21 cellular contexts compared by ENCODE assay signal in genomic region chr2:99600929-99601680, GRCh38.
A peak's percentile ranks its signal among the peaks of the same experiment; 100 is the strongest.
DNase-seq lines count a peak whose midpoint lies in the region; ATAC-seq lines count a peak whose summit lies in the region.
"Had no signal": no experiment of that assay in that cellular context is flagged by ENCODE, and none has a peak within 500 bp of the region (broad histone marks: within the 10 kb centered on the region; RNA-seq: fewer than 3 reads in every experiment).

No MANE protein-coding gene starts in this region.

- H3K23ac ChIP-seq in mesenchymal stem cell (ENCODE audit: low read length in 2 of 2), result peak overlapping the region in 1 of 2 experiments; percentile 34

- H3K27ac ChIP-seq in right cardiac atrium (ENCODE audit: low read length) (no peak overlapping the region), mesenchymal stem cell (ENCODE audit: low read length, poor library complexity, severe bottlenecking) (peak overlapping the region; percentile 87), substantia nigra (ENCODE audit: low read depth, low read length, poor library complexity, severe bottlenecking) (no peak overlapping the region)
- H3K27ac ChIP-seq: esophagus squamous epithelium, spleen, upper lobe of right lung had no signal

- H3K18ac ChIP-seq in mesenchymal stem cell (ENCODE audit: low read depth in 1 of 2, low read length in 2 of 2), result peak overlapping the region; percentile 51 to 76

- ATAC-seq in right cardiac atrium, result peak; percentile 39 to 52
- ATAC-seq: activated CD4-positive, alpha-beta T cell treated with anti-CD3 and anti-CD28 coated beads for 36 hours; activated naive CD4-positive, alpha-beta T cell treated with anti-CD3 and anti-CD28 coated beads, Interleukin-2, amount 50 U/mL, for 72 hours; left colon; upper lobe of right lung had no signal

- WGBS in right cardiac atrium, result 50% methylated on average over 20 of the region's 20 CpGs
- 46% methylated on average over 20 of the region's 20 CpGs for WGBS in mesenchymal stem cell

- peaks cover 4% of the 10 kb centered on the region for H3K27me3 Mint-ChIP-seq in activated naive CD4-positive, alpha-beta T cell treated with anti-CD3 and anti-CD28 coated beads, Interleukin-2, amount 10 ng/mL, durations not matched to agents 7 days and 5 days
- H3K27me3 Mint-ChIP-seq: activated CD4-positive, alpha-beta T cell treated with anti-CD3 and anti-CD28 coated beads for 36 hours; CD4-positive, alpha-beta T cell had no signal

- H4K91ac ChIP-seq in mesenchymal stem cell (ENCODE audit: low read length), result no peak overlapping the region

- H3K27ac Mint-ChIP-seq in activated naive CD4-positive, alpha-beta T cell treated with anti-CD3 and anti-CD28 coated beads, Interleukin-2, amount 10 ng/mL, durations not matched to agents 7 days and 5 days, result no peak overlapping the region
- H3K27ac Mint-ChIP-seq: activated CD4-positive, alpha-beta T cell treated with anti-CD3 and anti-CD28 coated beads for 36 hours; activated naive CD4-positive, alpha-beta T cell treated with anti-CD3 and anti-CD28 coated beads, Interleukin-2, amount 50 U/mL, for 72 hours; CD4-positive, alpha-beta T cell had no signal

- H3K9ac ChIP-seq in mesenchymal stem cell (ENCODE audit: low read length), result no peak overlapping the region

- no peak overlapping the region for H2BK12ac ChIP-seq in mesenchymal stem cell (ENCODE audit: low read length in 2 of 2)

- no peak overlapping the region for H2BK120ac ChIP-seq in mesenchymal stem cell (ENCODE audit: low read depth, low read length)

- H3K4me3 ChIP-seq in right cardiac atrium (ENCODE audit: low read length), result no peak overlapping the region
- no peak overlapping the region for H3K4me3 ChIP-seq in mesenchymal stem cell (ENCODE audit: insufficient read depth in 1 of 2, low read depth in 1 of 2, low read length in 2 of 2)
- H3K4me3 ChIP-seq: esophagus squamous epithelium, spleen, upper lobe of right lung had no signal

- H3K4me3 Mint-ChIP-seq in activated naive CD4-positive, alpha-beta T cell treated with anti-CD3 and anti-CD28 coated beads, Interleukin-2, amount 10 ng/mL, durations not matched to agents 7 days and 5 days, result no peak overlapping the region
- H3K4me3 Mint-ChIP-seq: activated CD4-positive, alpha-beta T cell treated with anti-CD3 and anti-CD28 coated beads for 36 hours; CD4-positive, alpha-beta T cell had no signal

- intact Hi-C loops in right cardiac atrium (cut with DNase I) (loop anchor here in 1 of 4 donors (10.0 kb wide), 1 partner anchor 54 kb away; no protein-coding TSS in a partner anchor), cardiac septum (cut with DNase I) (no loop called here)

- peak overlapping the region in 1 of 2 experiments; percentile 13 for H3K14ac ChIP-seq in mesenchymal stem cell (ENCODE audit: low read length in 2 of 2)

- no peaks in the 10 kb centered on the region for H3K4me1 Mint-ChIP-seq in activated naive CD4-positive, alpha-beta T cell treated with anti-CD3 and anti-CD28 coated beads, Interleukin-2, amount 10 ng/mL, durations not matched to agents 7 days and 5 days
- H3K4me1 Mint-ChIP-seq: activated CD4-positive, alpha-beta T cell treated with anti-CD3 and anti-CD28 coated beads for 36 hours had no signal

- CTCF ChIA-PET in activated naive CD4-positive, alpha-beta T cell treated with anti-CD3 and anti-CD28 coated beads, Interleukin-2, amount 10 ng/mL, durations not matched to agents 7 days and 5 days (lab: Charles Lee), result no interaction called here

- H4K8ac ChIP-seq in mesenchymal stem cell (ENCODE audit: low read length), result peak overlapping the region; percentile 27

- no peak overlapping the region for H2AFZ ChIP-seq in mesenchymal stem cell (ENCODE audit: low read depth, low read length)

- H2AK5ac ChIP-seq in mesenchymal stem cell (ENCODE audit: low read length, severe bottlenecking), result no peak overlapping the region

- peaks cover 0 to 15% of the 10 kb centered on the region in 2 experiments for H3K36me3 ChIP-seq in mesenchymal stem cell (ENCODE audit: control insufficient read depth in 1 of 2, insufficient read depth in 2 of 2, low read depth in 1 of 2, low read length in 2 of 2)
- H3K36me3 ChIP-seq: esophagus squamous epithelium, upper lobe of right lung had no signal

- H3K9me3 ChIP-seq in right cardiac atrium (ENCODE audit: control insufficient read depth, low read length) (no peaks in the 10 kb centered on the region), mesenchymal stem cell (ENCODE audit: control insufficient read depth, low read length) (no peaks in the 10 kb centered on the region)
- H3K9me3 ChIP-seq: esophagus squamous epithelium, spleen, upper lobe of right lung had no signal

- peaks cover 14% of the 10 kb centered on the region for H3K79me1 ChIP-seq in mesenchymal stem cell (replicated peaks; ENCODE audit: low read length, poor library complexity, severe bottlenecking)

- peak overlapping the region; percentile 49 for H3K4me2 ChIP-seq in mesenchymal stem cell (ENCODE audit: low read length, poor library complexity, severe bottlenecking)

- H3K4me1 ChIP-seq in right cardiac atrium (ENCODE audit: control insufficient read depth, insufficient read depth, low read length) (peaks cover 5% of the 10 kb centered on the region), mesenchymal stem cell (ENCODE audit: control insufficient read depth, insufficient read depth, low read depth, low read length) (peaks cover 26% of the 10 kb centered on the region)
- H3K4me1 ChIP-seq: esophagus squamous epithelium, spleen, upper lobe of right lung had no signal

- no peak overlapping the region for H2BK15ac ChIP-seq in mesenchymal stem cell (ENCODE audit: low read depth, poor library complexity, severe bottlenecking)

- peak in 1 of 3 donors; percentile 58 for DNase-seq in right cardiac atrium
- no peak for DNase-seq in cardiac septum (ENCODE audit: low spot score)
- peak; percentile 56 for DNase-seq in astrocyte of the hippocampus (ENCODE audit: low read depth, low spot score)
- DNase-seq in mesenchymal stem cell, result peak; percentile 28
- DNase-seq in NCI-H510A treated with DMSO at 0.1 percent for 48 hours (lab: John Stamatoyannopoulos, UW), result no peak
- no peak for DNase-seq in activated gamma-delta T cell treated with Interleukin-2 at 50 U/mL for 16 hours
- no peak for DNase-seq in activated naive CD4-positive, alpha-beta T cell treated with anti-CD3 and anti-CD28 coated beads, Interleukin-2, amount 10 ng/mL, durations not matched to agents 7 days and 5 days
- no peak for DNase-seq in substantia nigra (lab: John Stamatoyannopoulos, UW)
- DNase-seq: activated CD4-positive, alpha-beta T cell treated with anti-CD3 and anti-CD28 coated beads for 36 hours; CD4-positive, alpha-beta T cell; esophagus squamous epithelium; KG1; left colon; NCI-H1092; NCI-H2171; NK-92 treated with Interleukin-12 subunit alpha and Interleukin-12 subunit beta, amount 100 ng/mL, for 24 hours; posterior cingulate gyrus; spleen; stimulated activated naive CD4-positive, alpha-beta T cell; upper lobe of right lung had no signal

- H2BK5ac ChIP-seq in mesenchymal stem cell (ENCODE audit: low read depth, low read length, poor library complexity, severe bottlenecking), result peak overlapping the region; percentile 21

- H3K9me3 Mint-ChIP-seq in activated naive CD4-positive, alpha-beta T cell treated with anti-CD3 and anti-CD28 coated beads, Interleukin-2, amount 10 ng/mL, durations not matched to agents 7 days and 5 days, result no peaks in the 10 kb centered on the region
- H3K9me3 Mint-ChIP-seq: activated naive CD4-positive, alpha-beta T cell treated with anti-CD3 and anti-CD28 coated beads, Interleukin-2, amount 50 U/mL, for 72 hours; CD4-positive, alpha-beta T cell had no signal

- H3K36me3 Mint-ChIP-seq in activated naive CD4-positive, alpha-beta T cell treated with anti-CD3 and anti-CD28 coated beads, Interleukin-2, amount 10 ng/mL, durations not matched to agents 7 days and 5 days, result no peaks in the 10 kb centered on the region
- H3K36me3 Mint-ChIP-seq: activated naive CD4-positive, alpha-beta T cell treated with anti-CD3 and anti-CD28 coated beads, Interleukin-2, amount 50 U/mL, for 72 hours had no signal

- H3K27me3 ChIP-seq in right cardiac atrium (ENCODE audit: control insufficient read depth, insufficient read depth) (no peaks in the 10 kb centered on the region), mesenchymal stem cell (ENCODE audit: control insufficient read depth in 1 of 2, insufficient read depth in 1 of 2, low read length in 2 of 2) (peaks cover 0 to 50% of the 10 kb centered on the region in 2 experiments)
- H3K27me3 ChIP-seq: spleen had no signal

- H3K4ac ChIP-seq in mesenchymal stem cell (ENCODE audit: low read depth in 1 of 2, low read length in 2 of 2), result peak overlapping the region in 1 of 2 experiments; percentile 20

Comparison
In these comparisons a context has a peak if more than half of its experiments do, and no peak if none do; other contexts are left out.
1. DNase-seq: peak in astrocyte of the hippocampus (single experiment) and mesenchymal stem cell (single experiment); none in cardiac septum (single experiment), NCI-H510A treated with DMSO at 0.1 percent for 48 hours (single experiment), activated gamma-delta T cell treated with Interleukin-2 at 50 U/mL for 16 hours (single experiment), activated naive CD4-positive, alpha-beta T cell treated with anti-CD3 and anti-CD28 coated beads, Interleukin-2, amount 10 ng/mL, durations not matched to agents 7 days and 5 days (single experiment) and substantia nigra (0 of 49).